In the genomic region with DNA sequence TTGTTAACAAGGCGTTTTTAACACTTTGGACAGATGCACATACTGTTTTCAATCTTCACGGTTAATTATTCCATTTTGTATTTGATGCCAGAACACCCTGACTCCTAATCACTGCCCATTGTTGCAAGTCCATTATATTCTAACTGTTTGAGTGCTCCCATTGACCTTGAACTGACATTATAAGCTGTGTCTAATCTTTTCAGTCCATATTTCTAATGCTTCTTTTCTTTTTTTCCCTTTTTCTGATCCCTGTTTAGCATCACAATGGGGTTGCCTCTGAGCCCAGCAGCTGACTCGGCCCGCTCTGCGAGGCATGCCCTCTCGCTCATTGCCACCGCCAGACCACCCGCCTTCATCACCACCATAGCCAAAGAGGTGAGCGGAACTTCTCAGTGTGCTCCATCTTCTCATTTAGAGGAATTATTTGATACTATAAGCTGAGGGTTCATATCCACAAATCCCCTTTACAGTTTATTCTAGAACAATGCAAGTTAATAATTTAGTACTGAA, we compare ENCODE assay signal across 28 cellular contexts.
"Had no signal": no experiment of that assay in that cellular context is flagged by ENCODE, and none has a peak within 500 bp of the region (broad histone marks: within the 10 kb centered on the region; RNA-seq: fewer than 3 reads in every experiment).

No MANE protein-coding gene starts in this region.

- DNase-seq: activated CD4-positive, alpha-beta T cell treated with anti-CD3 and anti-CD28 coated beads for 1 hour; activated CD4-positive, alpha-beta T cell treated with anti-CD3 and anti-CD28 coated beads for 4 hours; activated CD4-positive, alpha-beta T cell treated with anti-CD3 and anti-CD28 coated beads, Interleukin-2, amount 50 U/mL, for 1 hour; activated CD4-positive, alpha-beta T cell treated with anti-CD3 and anti-CD28 coated beads, Interleukin-2, amount 50 U/mL, for 48 hours; activated CD8-positive, alpha-beta memory T cell treated with anti-CD3 and anti-CD28 coated beads for 24 hours; activated CD8-positive, alpha-beta T cell treated with anti-CD3 and anti-CD28 coated beads for 36 hours; activated effector memory CD4-positive, alpha-beta T cell treated with Interleukin-2 at 50 U/mL for 16 hours; activated gamma-delta T cell treated with Interleukin-2 at 50 U/mL for 16 hours; activated naive CD4-positive, alpha-beta T cell treated with Interleukin-2 at 50 U/mL for 16 hours; activated naive CD8-positive, alpha-beta T cell treated with anti-CD3 and anti-CD28 coated beads for 36 hours; activated naive CD8-positive, alpha-beta T cell treated with anti-CD3 and anti-CD28 coated beads, Interleukin-2, amount 50 U/mL, for 24 hours; activated T-cell treated with anti-CD3 and anti-CD28 coated beads, Interleukin-2, amount 50 U/mL, for 4 hours; adrenal gland; amygdala; aorta; body of pancreas; caudate nucleus; cortex of kidney; dermis blood vessel endothelial cell; effector CD4-positive, alpha-beta T cell; effector memory CD8-positive, alpha-beta T cell; erythroblast; esophagus squamous epithelium; heart right ventricle; T-helper 2 cell had no signal

- H3K4me3 ChIP-seq: adrenal gland, body of pancreas, esophagus squamous epithelium, gastroesophageal sphincter, heart right ventricle had no signal

- H3K4me1 ChIP-seq: adrenal gland, body of pancreas, esophagus squamous epithelium, gastroesophageal sphincter had no signal

- H3K27me3 Mint-ChIP-seq: activated CD8-positive, alpha-beta T cell treated with anti-CD3 and anti-CD28 coated beads for 36 hours; activated naive CD4-positive, alpha-beta T cell treated with anti-CD3 and anti-CD28 coated beads, Interleukin-2, amount 50 U/mL, for 24 hours; activated naive CD8-positive, alpha-beta T cell treated with anti-CD3 and anti-CD28 coated beads for 36 hours; activated naive CD8-positive, alpha-beta T cell treated with anti-CD3 and anti-CD28 coated beads, Interleukin-2, amount 50 U/mL, for 24 hours; activated T-helper 17 cell treated with anti-CD3 and anti-CD28 coated beads, Interleukin-2, amount 50 U/mL, for 72 hours; effector memory CD8-positive, alpha-beta T cell had no signal

- H3K27ac Mint-ChIP-seq: activated CD8-positive, alpha-beta T cell treated with anti-CD3 and anti-CD28 coated beads for 36 hours; activated naive CD4-positive, alpha-beta T cell treated with anti-CD3 and anti-CD28 coated beads, Interleukin-2, amount 50 U/mL, for 24 hours; activated naive CD8-positive, alpha-beta T cell treated with anti-CD3 and anti-CD28 coated beads for 36 hours; activated naive CD8-positive, alpha-beta T cell treated with anti-CD3 and anti-CD28 coated beads, Interleukin-2, amount 50 U/mL, for 24 hours; activated T-helper 17 cell treated with anti-CD3 and anti-CD28 coated beads, Interleukin-2, amount 50 U/mL, for 72 hours; effector memory CD8-positive, alpha-beta T cell had no signal

- H3K27ac ChIP-seq: adrenal gland, body of pancreas, esophagus squamous epithelium, gastroesophageal sphincter, heart right ventricle had no signal

- H3K9me3 Mint-ChIP-seq: activated CD8-positive, alpha-beta T cell treated with anti-CD3 and anti-CD28 coated beads for 36 hours; activated naive CD4-positive, alpha-beta T cell treated with anti-CD3 and anti-CD28 coated beads, Interleukin-2, amount 50 U/mL, for 24 hours; activated naive CD8-positive, alpha-beta T cell treated with anti-CD3 and anti-CD28 coated beads for 36 hours; activated naive CD8-positive, alpha-beta T cell treated with anti-CD3 and anti-CD28 coated beads, Interleukin-2, amount 50 U/mL, for 24 hours; activated T-cell treated with anti-CD3 and anti-CD28 coated beads, Interleukin-2, amount 50 U/mL, for 4 hours; activated T-helper 17 cell treated with anti-CD3 and anti-CD28 coated beads, Interleukin-2, amount 50 U/mL, for 72 hours; effector memory CD8-positive, alpha-beta T cell had no signal

- H3K9me3 ChIP-seq: adrenal gland, body of pancreas, esophagus squamous epithelium, gastroesophageal sphincter, heart right ventricle had no signal

- H3K4me1 Mint-ChIP-seq: activated naive CD4-positive, alpha-beta T cell treated with anti-CD3 and anti-CD28 coated beads, Interleukin-2, amount 50 U/mL, for 24 hours; activated naive CD8-positive, alpha-beta T cell treated with anti-CD3 and anti-CD28 coated beads for 36 hours; activated naive CD8-positive, alpha-beta T cell treated with anti-CD3 and anti-CD28 coated beads, Interleukin-2, amount 50 U/mL, for 24 hours; activated T-helper 17 cell treated with anti-CD3 and anti-CD28 coated beads, Interleukin-2, amount 50 U/mL, for 72 hours had no signal

- H3K4me3 Mint-ChIP-seq: activated CD8-positive, alpha-beta T cell treated with anti-CD3 and anti-CD28 coated beads for 36 hours; activated naive CD4-positive, alpha-beta T cell treated with anti-CD3 and anti-CD28 coated beads, Interleukin-2, amount 50 U/mL, for 24 hours; activated naive CD8-positive, alpha-beta T cell treated with anti-CD3 and anti-CD28 coated beads for 36 hours; activated naive CD8-positive, alpha-beta T cell treated with anti-CD3 and anti-CD28 coated beads, Interleukin-2, amount 50 U/mL, for 24 hours; activated T-cell treated with anti-CD3 and anti-CD28 coated beads, Interleukin-2, amount 50 U/mL, for 4 hours; activated T-helper 17 cell treated with anti-CD3 and anti-CD28 coated beads, Interleukin-2, amount 50 U/mL, for 72 hours; effector memory CD8-positive, alpha-beta T cell had no signal

- H3K27me3 ChIP-seq: adrenal gland, body of pancreas, esophagus squamous epithelium, gastroesophageal sphincter, heart right ventricle had no signal
